Comparison of ENCODE assay signal across 8 cellular contexts in the genomic region with DNA sequence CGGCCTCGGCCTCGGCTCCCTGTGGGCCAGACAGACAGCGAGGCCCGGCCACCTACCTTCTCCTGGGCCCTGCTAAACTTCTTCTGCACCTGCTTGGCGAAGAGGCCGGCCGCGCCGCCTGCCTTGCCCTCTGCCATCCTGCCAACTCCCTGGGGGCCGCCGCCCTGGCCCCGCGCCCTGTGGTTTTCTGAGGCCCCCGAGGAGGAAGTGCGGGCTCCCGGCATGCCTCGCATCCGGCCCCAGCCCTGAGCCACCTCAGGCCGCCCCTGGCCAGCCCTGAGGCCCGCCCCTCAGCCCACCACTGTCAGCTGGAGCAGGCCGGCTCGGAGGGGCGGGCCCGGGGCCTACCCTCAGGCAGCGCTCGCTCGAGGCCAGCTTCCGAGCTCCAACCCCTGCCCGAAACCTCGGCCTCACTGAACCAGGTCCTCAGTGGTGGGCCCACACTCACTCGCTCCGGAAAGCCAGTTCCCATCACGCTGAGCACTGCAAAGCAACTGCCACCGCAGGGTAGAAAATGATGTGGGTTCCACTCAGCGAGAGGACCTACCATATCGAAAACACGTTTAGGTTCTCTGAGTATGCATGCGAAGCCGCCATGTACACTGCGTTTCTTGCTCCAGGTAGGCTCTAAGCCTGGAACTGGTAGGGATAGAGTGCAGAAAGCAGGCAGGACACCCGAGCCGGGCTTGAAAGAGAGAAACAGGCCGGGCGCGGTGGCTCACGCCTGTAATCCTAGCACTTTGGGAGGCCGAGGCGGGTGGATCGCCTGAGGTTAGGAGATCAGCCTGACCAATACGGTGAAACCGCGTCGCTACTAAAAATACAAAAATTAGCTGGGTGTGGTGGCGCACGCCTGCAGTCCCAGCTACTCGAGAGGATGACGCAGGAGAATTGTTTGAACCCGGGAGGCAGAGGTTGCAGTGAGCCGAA. TPM values are rescaled to one million over a fixed set of nuclear protein-coding genes. Genes with fewer than 3 reads are reported as not detected.
DNase-seq lines count a peak whose midpoint lies in the region; ATAC-seq, FAIRE-seq and TF ChIP-seq lines count a peak whose summit lies in the region.

A gene (minus strand): TSS at position 209 of the 930 bp plus-strand sequence. CDS start 72 bp downstream, at position 137.

- TF ChIP-seq CTCF in K562 (IDR thresholded peaks at IDR 0.05 in 2 of 3, conservative IDR thresholded peaks at IDR 0.05 in 1 of 3; ENCODE audit: insufficient read depth in 2 of 3, low read depth in 1 of 3, low read length in 3 of 3) (no peak), foreskin fibroblast (IDR thresholded peaks at IDR 0.05; ENCODE audit: low read depth, low read length) (no peak)

- BruUV-seq in K562 (replicated peaks; lab: Mats Ljungman, UMichigan) = no TSS peak

- no peaks in the 10 kb centered on the region for H3K9me3 ChIP-seq in K562 (replicated peaks; ENCODE audit: control insufficient read depth, insufficient read depth, low read depth, low read length)

- H4K20me1 ChIP-seq in K562 (replicated peaks; ENCODE audit: control insufficient read depth, insufficient read depth, low read length) = no peaks in the 10 kb centered on the region

- no peak for TF ChIP-seq POLR2A in K562 (conservative IDR thresholded peaks at IDR 0.05)

- no peaks in the 10 kb centered on the region for H3K9me1 ChIP-seq in K562 (ENCODE audit: control insufficient read depth, insufficient read depth, low read length)

- POLR2A ChIA-PET in K562 (lab: Yijun Ruan, JAX) = no interaction called here

- H3K36me3 ChIP-seq in K562 (ENCODE audit: control insufficient read depth, insufficient read depth, low read length) = no peaks in the 10 kb centered on the region

- H3K79me2 ChIP-seq in K562 (ENCODE audit: control insufficient read depth, insufficient read depth, low read length) = no peaks in the 10 kb centered on the region

- DNase-seq in UCSD-AML1 (lab: John Stamatoyannopoulos, UW; ENCODE audit: unreplicated experiment) (peak; percentile 90), K562 (ENCODE audit: extremely low read depth in 1 of 4, low spot score in 3 of 4) (no peak), A172 (ENCODE audit: low spot score) (no peak), iPS-NIHi11 (ENCODE audit: low spot score) (no peak), foreskin fibroblast (no peak)

- no peak for FAIRE-seq in K562 (lab: Jason Lieb, UNC)

- peak within 1 kb of the TSS; percentile 88 for H2AFZ ChIP-seq in K562 (ENCODE audit: low read depth, low read length)

- intact Hi-C loops in K562 (cut with micrococcal nuclease) = no loop called here

- H3K27me3 ChIP-seq in K562 (ENCODE audit: control insufficient read depth in 2 of 2, insufficient read depth in 2 of 2, low read length in 2 of 2) = no peaks in the 10 kb centered on the region

- H3K4me1 ChIP-seq in K562 (replicated peaks in 1 of 2; ENCODE audit: control insufficient read depth in 2 of 2, insufficient read depth in 2 of 2, low read length in 2 of 2) = peaks cover 48 to 75% of the 10 kb centered on the region in 2 experiments

- CTCF ChIA-PET in K562 (lab: Yijun Ruan, JAX; ENCODE audit: low intra/inter-chr PET ratio) = no interaction called here

- TF ChIP-seq EP300 in K562 (IDR thresholded peaks at IDR 0.05; ENCODE audit: low read length) = no peak

- H3K4me3 ChIP-seq in K562 (no peak within 1 kb of the TSS), skin epidermis (peak within 1 kb of the TSS; percentile 26 to 45 (median 40)), foreskin fibroblast (ENCODE audit: low read depth in 1 of 2, low read length in 2 of 2) (no peak within 1 kb of the TSS)

- ATAC-seq in GM18502 (IDR thresholded peaks at IDR 0.05; ENCODE audit: poor library complexity, unreplicated experiment) (peak; percentile 56), HG03039 (IDR thresholded peaks at IDR 0.05; ENCODE audit: unreplicated experiment) (peak; percentile 42), K562 (no peak)

- no peak within 1 kb of the TSS for H3K4me2 ChIP-seq in K562 (ENCODE audit: insufficient read depth, low read length)

- WGBS in K562 (ENCODE audit: insufficient coverage, low coverage, missing lambda C conversion rate) = 98% methylated on average over 40 of the region's 60 CpGs

- no peak for TF ChIP-seq RAD21 in K562 (CRISPR knock-in tag; conservative IDR thresholded peaks at IDR 0.05 in 1 of 2, IDR thresholded peaks at IDR 0.05 in 1 of 2)

- H3K9ac ChIP-seq in K562 (ENCODE audit: insufficient read depth in 1 of 2, low read depth in 2 of 2, low read length in 2 of 2) = no peak within 1 kb of the TSS

- H3K27ac ChIP-seq in K562 (ENCODE audit: extremely low read depth, low read depth, low read length) (no peak within 1 kb of the TSS), skin epidermis (peak within 1 kb of the TSS; percentile 51 to 99 (median 87))

- in situ Hi-C loops in K562 (cut with MboI) = no loop called here

TF ChIP-seq in K562, 482 proteins besides CTCF, POLR2A, EP300 and RAD21:
- TF ChIP-seq MCM2 (IDR thresholded peaks at IDR 0.05; ENCODE audit: low read depth) (no peak), HDAC8 (tag; IDR thresholded peaks at IDR 0.05) (no peak), PCBP1 (IDR thresholded peaks at IDR 0.05; ENCODE audit: low read depth, low read length, poor library complexity, severe bottlenecking) (peak; percentile 31), NCOA1 (IDR thresholded peaks at IDR 0.05; ENCODE audit: low read depth) (no peak), FIP1L1 (IDR thresholded peaks at IDR 0.05; ENCODE audit: low read depth, low read length, poor library complexity, severe bottlenecking) (peak; percentile 40)
- TF ChIP-seq, protein P1, sequence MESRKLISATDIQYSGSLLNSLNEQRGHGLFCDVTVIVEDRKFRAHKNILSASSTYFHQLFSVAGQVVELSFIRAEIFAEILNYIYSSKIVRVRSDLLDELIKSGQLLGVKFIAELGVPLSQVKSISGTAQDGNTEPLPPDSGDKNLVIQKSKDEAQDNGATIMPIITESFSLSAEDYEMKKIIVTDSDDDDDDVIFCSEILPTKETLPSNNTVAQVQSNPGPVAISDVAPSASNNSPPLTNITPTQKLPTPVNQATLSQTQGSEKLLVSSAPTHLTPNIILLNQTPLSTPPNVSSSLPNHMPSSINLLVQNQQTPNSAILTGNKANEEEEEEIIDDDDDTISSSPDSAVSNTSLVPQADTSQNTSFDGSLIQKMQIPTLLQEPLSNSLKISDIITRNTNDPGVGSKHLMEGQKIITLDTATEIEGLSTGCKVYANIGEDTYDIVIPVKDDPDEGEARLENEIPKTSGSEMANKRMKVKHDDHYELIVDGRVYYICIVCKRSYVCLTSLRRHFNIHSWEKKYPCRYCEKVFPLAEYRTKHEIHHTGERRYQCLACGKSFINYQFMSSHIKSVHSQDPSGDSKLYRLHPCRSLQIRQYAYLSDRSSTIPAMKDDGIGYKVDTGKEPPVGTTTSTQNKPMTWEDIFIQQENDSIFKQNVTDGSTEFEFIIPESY (CRISPR knock-in tag; IDR thresholded peaks at IDR 0.05) = peak; percentile 21; the same call in 1 of the 2 replicates

RNA-seq across cellular contexts. Expression of the gene that starts here (rescaled TPM):
- total RNA-seq in K562 (2011; cell fraction: chromatin; rRNA removed; ENCODE audit: low replicate concordance) = 0.19 and 0.76 TPM in 2 replicates
- total RNA-seq in K562 (2011; cell fraction: nucleolus; rRNA removed) = not detected in 2 replicates
- not detected in 2 replicates for total RNA-seq in K562 (2011; cell fraction: nucleoplasm; rRNA removed)
- 0.20 TPM in 1 of 2 replicates, not detected in the other for total RNA-seq in K562 (2014; rRNA removed)
- 0.18 and 0.38 TPM in 2 replicates for total RNA-seq in K562 (2014; rRNA removed; fragmentation: Illumina TruSeq; extraction: Trizol)
- 0.22 and 0.23 TPM in 2 replicates for total RNA-seq in K562 (2015; rRNA removed; fragmentation: Illumina TruSeq; extraction: Trizol)
- total RNA-seq in K562 (2021) = 0.29 and 0.45 TPM in 2 replicates
- polyA plus RNA-seq in K562 (2011; rRNA removed) = 0.20 and 0.28 TPM in 2 replicates
- 0.18 and 0.22 TPM in 2 replicates for polyA plus RNA-seq in K562 (2011; cell fraction: cytosol; rRNA removed)
- polyA plus RNA-seq in K562 (2011; cell fraction: nucleus; rRNA removed) = 0.10 TPM in 2 replicates
- 0.58 and 0.82 TPM in 2 replicates for polyA plus RNA-seq in K562 (2012)
- 0.33 and 0.39 TPM in 2 replicates for polyA plus RNA-seq in K562 (2014; fragmentation: Illumina TruSeq; extraction: Trizol)
- polyA plus RNA-seq in K562 (2014; fragmentation: Nextera tagmentation; extraction: Ambion mirVana) = under 1 TPM; 0.04 to 0.11 TPM
- polyA plus RNA-seq in K562 (2014; rRNA removed) = 0.28 and 0.30 TPM in 2 replicates
- 0.12 TPM in 1 of 2 replicates, not detected in the other for polyA minus RNA-seq in K562 (2011; rRNA and poly(A)+ RNA removed)
- polyA minus RNA-seq in K562 (2011; cell fraction: cytosol; rRNA and poly(A)+ RNA removed) = not detected in 2 replicates
- polyA minus RNA-seq in K562 (2011; cell fraction: nucleus; rRNA and poly(A)+ RNA removed) = not detected in 2 replicates
- not detected in 2 replicates for total RNA-seq in A172 (2014; rRNA removed; shearing (Covaris generic))

Comparison
In these comparisons a context has a peak if more than half of its experiments do, and no peak if none do; other contexts are left out.
1. H3K4me3 ChIP-seq: peak in skin epidermis (7 of 7); none in K562 (single experiment) and foreskin fibroblast (0 of 2).